18 cellular contexts compared by ENCODE assay signal in genomic region chr17:1975573-1975972, GRCh38. TPM values are rescaled to one million over a fixed set of nuclear protein-coding genes. Genes with fewer than 3 reads are reported as not detected.
DNase-seq lines count a peak whose midpoint lies in the region; ATAC-seq and TF ChIP-seq lines count a peak whose summit lies in the region.
"Had no signal": no experiment of that assay in that cellular context is flagged by ENCODE, and none has a peak within 500 bp of the region (broad histone marks: within the 10 kb centered on the region; RNA-seq: fewer than 3 reads in every experiment).

No MANE protein-coding gene starts in this region.

- H3K9me3 ChIP-seq in BLaER1 treated with 17β-estradiol and CSF1 and Interleukin-3, amounts not matched to agents 10 nM and 100 nM (replicated peaks in 1 of 11) = peaks cover 0 to 6% (median 0%) of the 10 kb centered on the region in 11 experiments; a peak in 5 of 22 replicates
- no peaks in the 10 kb centered on the region for H3K9me3 ChIP-seq in KOPT-K1 (ENCODE audit: insufficient read depth, low read length, poor library complexity, severe bottlenecking)
- no peaks in the 10 kb centered on the region for H3K9me3 ChIP-seq in PC-9 (ENCODE audit: insufficient read depth, low read depth)
- H3K9me3 ChIP-seq: Caco-2, MG63 had no signal

- CTCF ChIA-PET in PC-9 (lab: Charles Lee) = no interaction called here

- H3K4me1 Mint-ChIP-seq in activated T-cell treated with anti-CD3 and anti-CD28 coated beads, Interleukin-2, amount 50 U/mL, for 72 hours (ENCODE audit: low read depth) = peaks cover 30% of the 10 kb centered on the region
- peaks cover 19 to 41% (median 33%) of the 10 kb centered on the region in 4 donors for H3K4me1 Mint-ChIP-seq in naive thymus-derived CD8-positive, alpha-beta T cell

- no peaks in the 10 kb centered on the region for H3K9me2 ChIP-seq in PC-9 (ENCODE audit: insufficient read depth)

- DNase-seq in activated T-cell treated with anti-CD3 and anti-CD28 coated beads, Interleukin-2, amount 50 U/mL, for 72 hours = peak in 1 of 2 donors; percentile 7
- DNase-seq in activated T-cell treated with anti-CD3 and anti-CD28 coated beads for 4 hours = no peak
- DNase-seq in naive thymus-derived CD8-positive, alpha-beta T cell = no peak
- no peak for DNase-seq in SW 1271 (lab: John Stamatoyannopoulos, UW)
- no peak for DNase-seq in PC-9
- DNase-seq: Caco-2, DMS153, MG63, NCI-H1092, NCI-H146, NCI-H2081 treated with DMSO at 0.1 percent for 48 hours, NCI-H510A, SHP77 had no signal

- H3K4me3 ChIP-seq in BLaER1 treated with 17β-estradiol and CSF1 and Interleukin-3, amounts not matched to agents 10 nM and 100 nM = no peak overlapping the region
- no peak overlapping the region for H3K4me3 ChIP-seq in PC-9
- H3K4me3 ChIP-seq: GM23338, MG63 had no signal

- intact Hi-C loops in PC-9 (cut with micrococcal nuclease; ENCODE audit: unreplicated experiment) = no loop called here

- no peak overlapping the region for H2AFZ ChIP-seq in PC-9
- H2AFZ ChIP-seq: GM23338 had no signal

- BruUV-seq in PC-9 (replicated peaks; lab: Mats Ljungman, UMichigan) = no TSS peak

- H3K36me3 ChIP-seq in BLaER1 treated with 17β-estradiol and CSF1 and Interleukin-3, amounts not matched to agents 10 nM and 100 nM = no peaks in the 10 kb centered on the region
- H3K36me3 ChIP-seq in KOPT-K1 (ENCODE audit: insufficient read depth, low read length) (no peaks in the 10 kb centered on the region), PC-9 (ENCODE audit: low read depth) (no peaks in the 10 kb centered on the region)
- H3K36me3 ChIP-seq: MG63 had no signal

- H3K9ac ChIP-seq in BLaER1 treated with 17β-estradiol and CSF1 and Interleukin-3, amounts not matched to agents 10 nM and 100 nM = no peak overlapping the region
- H3K9ac ChIP-seq: KMS-11 had no signal

- H3K4me2 ChIP-seq in BLaER1 treated with 17β-estradiol and CSF1 and Interleukin-3, amounts not matched to agents 10 nM and 100 nM = peak overlapping the region in 9 of 11 experiments; percentile 24 to 80 (median 61); a peak in 18 of 22 replicates
- no peak overlapping the region for H3K4me2 ChIP-seq in PC-9
- H3K4me2 ChIP-seq: GM23338, KMS-11 had no signal

- peak; percentile 52 to 82 for ATAC-seq in activated T-cell treated with anti-CD3 and anti-CD28 coated beads, Interleukin-2, amount 50 U/mL, for 72 hours (replicated peaks in 1 of 2)
- peak in 1 of 2 donors; percentile 25 for ATAC-seq in naive thymus-derived CD8-positive, alpha-beta T cell
- ATAC-seq: GM23338, HCT116 had no signal

- H3K27me3 Mint-ChIP-seq in activated T-cell treated with anti-CD3 and anti-CD28 coated beads, Interleukin-2, amount 50 U/mL, for 72 hours (ENCODE audit: low read depth) = peaks cover 16% of the 10 kb centered on the region
- H3K27me3 Mint-ChIP-seq in naive thymus-derived CD8-positive, alpha-beta T cell = peaks cover 2 to 27% (median 17%) of the 10 kb centered on the region in 5 donors

- H3K27ac ChIP-seq in BLaER1 treated with 17β-estradiol and CSF1 and Interleukin-3, amounts not matched to agents 10 nM and 100 nM = 0 out of 22 replicates have a peak overlapping the region, but pooled peaks of 1 of the 11 experiments have one; percentile 11
- H3K27ac ChIP-seq in KOPT-K1 (ENCODE audit: low read depth, low read length, poor library complexity, severe bottlenecking) (peak overlapping the region; percentile 57), PC-9 (no peak overlapping the region)
- H3K27ac ChIP-seq: KMS-11 had no signal

- H3F3A ChIP-seq in PC-9 (ENCODE audit: insufficient read depth, low read depth) = no peaks in the 10 kb centered on the region; the same call in 1 of the 2 replicates

- peak overlapping the region in 1 of 2 donors; percentile 84 for H3K4me3 Mint-ChIP-seq in activated T-cell treated with anti-CD3 and anti-CD28 coated beads, Interleukin-2, amount 50 U/mL, for 72 hours
- peak overlapping the region in 7 of 10 donors; percentile 5 to 57 (median 45) for H3K4me3 Mint-ChIP-seq in naive thymus-derived CD8-positive, alpha-beta T cell
- H3K4me3 Mint-ChIP-seq: GM23338 had no signal

- H3K4me1 ChIP-seq in BLaER1 treated with 17β-estradiol and CSF1 and Interleukin-3, amounts not matched to agents 10 nM and 100 nM = peaks cover 26 to 88% (median 84%) of the 10 kb centered on the region in 10 experiments
- H3K4me1 ChIP-seq in PC-9 (replicated peaks; ENCODE audit: insufficient read depth) = no peaks in the 10 kb centered on the region

- peaks cover 8 to 53% (median 19%) of the 10 kb centered on the region in 11 experiments; a peak in 19 of 22 replicates for H3K27me3 ChIP-seq in BLaER1 treated with 17β-estradiol and CSF1 and Interleukin-3, amounts not matched to agents 10 nM and 100 nM
- H3K27me3 ChIP-seq in PC-9 (ENCODE audit: insufficient read depth, low read depth) = no peaks in the 10 kb centered on the region
- H3K27me3 ChIP-seq: MG63 had no signal

- peaks cover 0 to 3% of the 10 kb centered on the region in 2 donors for H3K9me3 Mint-ChIP-seq in activated T-cell treated with anti-CD3 and anti-CD28 coated beads, Interleukin-2, amount 50 U/mL, for 72 hours
- no peaks in the 10 kb centered on the region for H3K9me3 Mint-ChIP-seq in naive thymus-derived CD8-positive, alpha-beta T cell
- H3K9me3 Mint-ChIP-seq: GM23338 had no signal

- POLR2A ChIA-PET in naive thymus-derived CD8-positive, alpha-beta T cell (lab: Charles Lee) = no interaction called here
- POLR2A ChIA-PET in PC-9 (lab: Charles Lee; ENCODE audit: unreplicated experiment) = no interaction called here

- TF ChIP-seq CTCF in PC-9 (conservative IDR thresholded peaks at IDR 0.05) = no peak

- no peaks in the 10 kb centered on the region for H3K79me2 ChIP-seq in PC-9 (ENCODE audit: low read depth)

- peaks cover 5 to 7% of the 10 kb centered on the region in 2 donors for H3K36me3 Mint-ChIP-seq in activated T-cell treated with anti-CD3 and anti-CD28 coated beads, Interleukin-2, amount 50 U/mL, for 72 hours (ENCODE audit: insufficient read depth in 2 of 2)
- no peaks in the 10 kb centered on the region for H3K36me3 Mint-ChIP-seq in naive thymus-derived CD8-positive, alpha-beta T cell

- peak overlapping the region; percentile 64 for H3K27ac Mint-ChIP-seq in activated T-cell treated with anti-CD3 and anti-CD28 coated beads, Interleukin-2, amount 50 U/mL, for 72 hours
- H3K27ac Mint-ChIP-seq in naive thymus-derived CD8-positive, alpha-beta T cell = peak overlapping the region in 5 of 10 donors; percentile 15 to 73 (median 59)
- H3K27ac Mint-ChIP-seq: GM23338 had no signal

- peaks cover 0 to 34% (median 0%) of the 10 kb centered on the region in 11 experiments; a peak in 6 of 22 replicates for H4K20me1 ChIP-seq in BLaER1 treated with 17β-estradiol and CSF1 and Interleukin-3, amounts not matched to agents 10 nM and 100 nM
- no peaks in the 10 kb centered on the region for H4K20me1 ChIP-seq in PC-9 (ENCODE audit: insufficient read depth)

RNA-seq across cellular contexts. Expression of gene RTN4RL1, which starts 49.6 kb away (rescaled TPM):
- total RNA-seq in activated T-cell treated with anti-CD3 and anti-CD28 coated beads, Interleukin-2, amount 50 U/mL, for 72 hours = under 1 TPM; 0.14 to 0.21 TPM
- total RNA-seq in naive thymus-derived CD8-positive, alpha-beta T cell = under 1 TPM; 0.41 to 0.57 TPM
- polyA plus RNA-seq in naive thymus-derived CD8-positive, alpha-beta T cell = under 1 TPM; 0.25 to 0.44 (median 0.35) TPM
- total RNA-seq in PC-9 (2021) = 0.13 and 0.35 TPM in 2 replicates
- polyA plus RNA-seq: GM23338 had no signal

RNA-seq across cellular contexts. Expression of gene DPH1, which starts 54.4 kb away (rescaled TPM):
- total RNA-seq in activated T-cell treated with anti-CD3 and anti-CD28 coated beads, Interleukin-2, amount 50 U/mL, for 72 hours = 10 to 100 TPM; 36.8 to 40.8 TPM
- 100 to 1,000 TPM; 124 TPM for total RNA-seq in naive thymus-derived CD8-positive, alpha-beta T cell
- 10 to 100 TPM; 26.6 to 47.0 (median 35.5) TPM for polyA plus RNA-seq in naive thymus-derived CD8-positive, alpha-beta T cell
- 36.7 and 44.9 TPM in 2 replicates for total RNA-seq in PC-9 (2021)
